32 cellular contexts compared by ENCODE assay signal in the genomic region with DNA sequence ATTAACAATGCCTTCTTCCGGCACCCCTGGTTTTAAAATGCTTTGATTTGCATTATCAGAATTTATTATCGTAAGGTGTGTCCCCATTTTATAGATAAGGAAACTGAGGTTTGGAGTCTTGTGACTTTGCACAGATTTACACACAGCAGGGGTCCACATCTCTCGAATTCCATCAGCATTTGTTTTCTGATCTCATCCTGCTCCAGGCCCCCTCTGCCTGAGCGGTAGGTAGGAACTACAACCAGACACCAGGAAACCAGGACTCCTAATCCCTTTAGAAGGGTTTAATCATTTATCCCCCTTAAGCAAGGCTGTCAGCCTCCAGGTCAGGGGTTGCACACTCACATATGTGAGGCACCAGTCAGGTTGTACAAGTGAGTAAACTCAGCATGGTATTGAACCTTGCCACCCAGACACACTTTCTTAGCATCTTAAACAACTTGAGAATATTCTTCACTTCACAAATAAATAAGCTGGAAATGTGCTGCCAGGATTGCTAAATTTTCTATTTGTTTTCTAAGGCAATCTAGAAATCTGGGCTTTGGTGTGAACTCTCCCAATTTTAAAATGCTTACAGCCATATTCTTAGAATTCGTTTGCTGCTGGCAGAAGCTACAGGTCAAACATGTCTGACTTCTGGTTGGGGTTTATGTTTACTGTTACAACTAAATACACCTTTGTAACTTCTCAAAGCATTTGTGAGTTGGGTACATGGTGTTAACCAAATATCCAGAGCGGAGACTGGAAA. TPM values are rescaled to one million over a fixed set of nuclear protein-coding genes. Genes with fewer than 3 reads are reported as not detected.
DNase-seq lines count a peak whose midpoint lies in the region; TF ChIP-seq lines count a peak whose summit lies in the region.
"Had no signal": no experiment of that assay in that cellular context is flagged by ENCODE, and none has a peak within 500 bp of the region (broad histone marks: within the 10 kb centered on the region; RNA-seq: fewer than 3 reads in every experiment).

No MANE protein-coding gene starts in this region.

- peaks cover 2% of the 10 kb centered on the region; the same call in 1 of the 2 replicates for H3K36me3 ChIP-seq in Caco-2 (ENCODE audit: control insufficient read depth, insufficient read depth, low read length)
- H3K36me3 ChIP-seq in endodermal cell (ENCODE audit: control insufficient read depth, insufficient read depth, low read length), result no peaks in the 10 kb centered on the region
- H3K36me3 ChIP-seq in mesendoderm (ENCODE audit: control insufficient read depth, insufficient read depth, low read length), result no peaks in the 10 kb centered on the region
- H3K36me3 ChIP-seq in tibial nerve, result no peaks in the 10 kb centered on the region
- H3K36me3 ChIP-seq: ascending aorta, left lung, MG63, thoracic aorta, uterus had no signal

- H4K5ac ChIP-seq in mesendoderm (ENCODE audit: low read length), result no peak overlapping the region

- H3K4me1 ChIP-seq in Caco-2 (peaks cover 50% of the 10 kb centered on the region), endodermal cell (ENCODE audit: control insufficient read depth, insufficient read depth, low read length) (peaks cover 7% of the 10 kb centered on the region), mesendoderm (ENCODE audit: control insufficient read depth, low read depth, low read length) (peaks cover 2% of the 10 kb centered on the region), tibial nerve (no peaks in the 10 kb centered on the region)
- H3K4me1 ChIP-seq: ascending aorta, left lung, uterus had no signal

- H3K4me1 Mint-ChIP-seq in Caco-2 (ENCODE audit: low read depth, unreplicated experiment) (peaks cover 32% of the 10 kb centered on the region), endodermal cell (peaks cover 16% of the 10 kb centered on the region)
- H3K4me1 Mint-ChIP-seq: activated B cell treated with CpG ODN at 0.5 μM for 24 hours; activated naive CD8-positive, alpha-beta T cell treated with anti-CD3 and anti-CD28 coated beads, Interleukin-2, amount 10 ng/mL, durations not matched to agents 7 days and 5 days; memory B cell; stimulated activated naive CD8-positive, alpha-beta T cell treated with anti-CD3 and anti-CD28 coated beads, Interleukin-15, amount 100 ng/mL, for 72 hours had no signal

- no peak for TF ChIP-seq POLR2A in erythroblast (IDR thresholded peaks at IDR 0.05; ENCODE audit: low read length)
- TF ChIP-seq POLR2A in tibial nerve (IDR thresholded peaks at IDR 0.05), result no peak

- H3K18ac ChIP-seq in mesendoderm (ENCODE audit: low read length), result no peak overlapping the region

- H3K23ac ChIP-seq in mesendoderm (ENCODE audit: low read length), result no peak overlapping the region

- POLR2A ChIA-PET in Caco-2 (lab: Charles Lee), result no interaction called here

- H3K79me2 ChIP-seq in mesendoderm (ENCODE audit: control insufficient read depth, insufficient read depth, low read length), result no peaks in the 10 kb centered on the region

- DNase-seq in Caco-2 (peak; percentile 50 to 66), HuH-7 (ENCODE audit: low spot score) (peak; percentile 45), endodermal cell (peak; percentile 76), mesendoderm (peak; percentile 94), SW 1271 (lab: John Stamatoyannopoulos, UW) (no peak), erythroblast (lab: John Stamatoyannopoulos, UW) (no peak), tibial nerve (ENCODE audit: low spot score in 2 of 2) (no peak)
- DNase-seq in activated CD8-positive, alpha-beta memory T cell treated with anti-CD3 and anti-CD28 coated beads, Interleukin-2, amount 50 U/mL, for 4 hours, result no peak
- DNase-seq: activated B cell treated with CpG ODN at 0.5 μM for 24 hours; activated CD4-positive, alpha-beta T cell treated with anti-CD3 and anti-CD28 coated beads, Interleukin-2, amount 50 U/mL, for 1 hour; activated gamma-delta T cell treated with Interleukin-2 at 50 U/mL for 16 hours; activated naive CD8-positive, alpha-beta T cell treated with anti-CD3 and anti-CD28 coated beads, Interleukin-2, amount 10 ng/mL, durations not matched to agents 7 days and 5 days; activated T-cell treated with anti-CD3 and anti-CD28 coated beads, Interleukin-2, amount 50 U/mL, for 24 hours; CD4-positive, alpha-beta memory T cell; DMS 273 treated with DMSO at 0.1 percent for 48 hours; effector CD4-positive, alpha-beta T cell; hippocampal formation; left lung; MG63; NCI-H1436; NCI-H2081 treated with DMSO at 0.1 percent for 48 hours; NCI-H226; NCI-H774; RPMI8226; stimulated activated CD4-positive, alpha-beta T cell treated with anti-CD3 and anti-CD28 coated beads, Interleukin-2, amount 100 ng/mL, for 24 hours; stimulated activated naive CD8-positive, alpha-beta T cell treated with anti-CD3 and anti-CD28 coated beads, Interleukin-15, amount 100 ng/mL, for 72 hours; T-cell; uterus had no signal

- H3K4me3 Mint-ChIP-seq in Caco-2 (ENCODE audit: unreplicated experiment), result peak overlapping the region; percentile 27
- H3K4me3 Mint-ChIP-seq in endodermal cell, result no peak overlapping the region
- H3K4me3 Mint-ChIP-seq: activated B cell treated with CpG ODN at 0.5 μM for 24 hours; activated naive CD8-positive, alpha-beta T cell treated with anti-CD3 and anti-CD28 coated beads, Interleukin-2, amount 10 ng/mL, durations not matched to agents 7 days and 5 days; activated T-cell treated with anti-CD3 and anti-CD28 coated beads, Interleukin-2, amount 50 U/mL, for 24 hours; CD4-positive, alpha-beta memory T cell; memory B cell; stimulated activated naive CD8-positive, alpha-beta T cell treated with anti-CD3 and anti-CD28 coated beads, Interleukin-15, amount 100 ng/mL, for 72 hours; T-cell had no signal

- H3K79me1 ChIP-seq in mesendoderm (ENCODE audit: low read length), result no peaks in the 10 kb centered on the region

- H3K4ac ChIP-seq in mesendoderm (ENCODE audit: low read depth, low read length), result no peak overlapping the region

- H3K9ac ChIP-seq in endodermal cell (ENCODE audit: extremely low read depth, low read length, poor library complexity, severe bottlenecking) (no peak overlapping the region), mesendoderm (ENCODE audit: low read length) (no peak overlapping the region)
- H3K9ac ChIP-seq: KMS-11 had no signal

- H3K27me3 Mint-ChIP-seq in Caco-2 (ENCODE audit: insufficient read depth, unreplicated experiment) (no peaks in the 10 kb centered on the region), endodermal cell (ENCODE audit: insufficient read depth) (no peaks in the 10 kb centered on the region)
- H3K27me3 Mint-ChIP-seq: activated B cell treated with CpG ODN at 0.5 μM for 24 hours; activated T-cell treated with anti-CD3 and anti-CD28 coated beads, Interleukin-2, amount 50 U/mL, for 24 hours; CD4-positive, alpha-beta memory T cell; stimulated activated naive CD8-positive, alpha-beta T cell treated with anti-CD3 and anti-CD28 coated beads, Interleukin-15, amount 100 ng/mL, for 72 hours; T-cell had no signal

- H3K36me3 Mint-ChIP-seq in Caco-2 (ENCODE audit: insufficient read depth, unreplicated experiment), result peaks cover 28% of the 10 kb centered on the region
- peaks cover 3% of the 10 kb centered on the region for H3K36me3 Mint-ChIP-seq in endodermal cell (ENCODE audit: low read depth)
- H3K36me3 Mint-ChIP-seq: activated naive CD8-positive, alpha-beta T cell treated with anti-CD3 and anti-CD28 coated beads, Interleukin-2, amount 10 ng/mL, durations not matched to agents 7 days and 5 days; memory B cell had no signal

- intact Hi-C loops in Caco-2 (cut with micrococcal nuclease; ENCODE audit: unreplicated experiment), result no loop called here

- no peak overlapping the region for H4K8ac ChIP-seq in mesendoderm (ENCODE audit: low read depth, low read length)

- 80 to 87% methylated on average over 3 to 6 of the region's 6 CpGs for WGBS in endodermal cell (ENCODE audit: insufficient coverage in 1 of 2, insufficient read length in 1 of 2), 2 experiments
- WGBS in mesendoderm (ENCODE audit: extremely low coverage, insufficient coverage, low lambda C conversion rate), result no CpG with 5 or more reads among the region's 6 CpGs
- WGBS in tibial nerve, 2 donors, result 77 to 83% methylated on average over 6 of the region's 6 CpGs

- H2AK5ac ChIP-seq in mesendoderm (ENCODE audit: low read length), result no peak overlapping the region

- TF ChIP-seq CTCF in Caco-2 (IDR thresholded peaks at IDR 0.05; ENCODE audit: insufficient read depth in 1 of 2, low read depth in 1 of 2, low read length in 1 of 2, severe bottlenecking in 1 of 2, unreplicated experiment in 1 of 2) (no peak), endodermal cell (conservative IDR thresholded peaks at IDR 0.05) (no peak), tibial nerve (IDR thresholded peaks at IDR 0.05) (no peak)

- no peak overlapping the region for H3K56ac ChIP-seq in mesendoderm (ENCODE audit: low read length)

- no TSS peak for BruUV-seq in Caco-2 (replicated peaks; lab: Mats Ljungman, UMichigan)

- CTCF ChIA-PET in Caco-2 (lab: Charles Lee), result no interaction called here

- no peak overlapping the region for H3K4me3 ChIP-seq in Caco-2 (ENCODE audit: low read depth, low read length)
- no peak overlapping the region for H3K4me3 ChIP-seq in endodermal cell (ENCODE audit: low read length)
- no peak overlapping the region for H3K4me3 ChIP-seq in mesendoderm (ENCODE audit: low read length)
- no peak overlapping the region for H3K4me3 ChIP-seq in tibial nerve
- H3K4me3 ChIP-seq: ascending aorta, left lung, MG63, thoracic aorta, uterus had no signal

- no peaks in the 10 kb centered on the region for H3K9me3 ChIP-seq in Caco-2
- H3K9me3 ChIP-seq in endodermal cell (ENCODE audit: control insufficient read depth, low read length), result no peaks in the 10 kb centered on the region
- H3K9me3 ChIP-seq in tibial nerve, result no peaks in the 10 kb centered on the region
- H3K9me3 ChIP-seq: ascending aorta, left lung, MG63, thoracic aorta, uterus had no signal

- H2BK120ac ChIP-seq in mesendoderm (ENCODE audit: low read depth, low read length), result no peak overlapping the region

- H3K27ac Mint-ChIP-seq in Caco-2 (ENCODE audit: unreplicated experiment) (peak overlapping the region; percentile 34), endodermal cell (peak overlapping the region; percentile 80)
- H3K27ac Mint-ChIP-seq: activated B cell treated with CpG ODN at 0.5 μM for 24 hours; activated naive CD8-positive, alpha-beta T cell treated with anti-CD3 and anti-CD28 coated beads, Interleukin-2, amount 10 ng/mL, durations not matched to agents 7 days and 5 days; activated T-cell treated with anti-CD3 and anti-CD28 coated beads, Interleukin-2, amount 50 U/mL, for 24 hours; CD4-positive, alpha-beta memory T cell; memory B cell; stimulated activated naive CD8-positive, alpha-beta T cell treated with anti-CD3 and anti-CD28 coated beads, Interleukin-15, amount 100 ng/mL, for 72 hours; T-cell had no signal

- no peak overlapping the region for H2BK5ac ChIP-seq in mesendoderm (ENCODE audit: low read length)

- no peak overlapping the region for H2BK15ac ChIP-seq in mesendoderm (replicated peaks; ENCODE audit: low read depth)

- H3K27ac ChIP-seq in endodermal cell (ENCODE audit: low read depth, low read length), result no peak overlapping the region
- no peak overlapping the region for H3K27ac ChIP-seq in mesendoderm (ENCODE audit: low read depth, low read length)
- no peak overlapping the region for H3K27ac ChIP-seq in tibial nerve
- H3K27ac ChIP-seq: ascending aorta, KMS-11, left lung, thoracic aorta, uterus had no signal

- H3K27me3 ChIP-seq in Caco-2 (replicated peaks; ENCODE audit: control insufficient read depth, insufficient read depth, low read length) (no peaks in the 10 kb centered on the region), endodermal cell (ENCODE audit: control insufficient read depth, insufficient read depth, low read length, poor library complexity, severe bottlenecking) (no peaks in the 10 kb centered on the region), mesendoderm (ENCODE audit: insufficient read depth, low read length, poor library complexity) (no peaks in the 10 kb centered on the region), tibial nerve (no peaks in the 10 kb centered on the region)
- H3K27me3 ChIP-seq: ascending aorta, left lung, MG63, uterus had no signal

- no peaks in the 10 kb centered on the region for H3K9me3 Mint-ChIP-seq in Caco-2 (ENCODE audit: unreplicated experiment)
- no peaks in the 10 kb centered on the region for H3K9me3 Mint-ChIP-seq in endodermal cell
- H3K9me3 Mint-ChIP-seq: activated B cell treated with CpG ODN at 0.5 μM for 24 hours; activated naive CD8-positive, alpha-beta T cell treated with anti-CD3 and anti-CD28 coated beads, Interleukin-2, amount 10 ng/mL, durations not matched to agents 7 days and 5 days; activated T-cell treated with anti-CD3 and anti-CD28 coated beads, Interleukin-2, amount 50 U/mL, for 24 hours; CD4-positive, alpha-beta memory T cell; memory B cell; stimulated activated naive CD8-positive, alpha-beta T cell treated with anti-CD3 and anti-CD28 coated beads, Interleukin-15, amount 100 ng/mL, for 72 hours; T-cell had no signal

- no peak for TF ChIP-seq EP300 in tibial nerve (IDR thresholded peaks at IDR 0.05)

- no peak overlapping the region for H3K4me2 ChIP-seq in mesendoderm (ENCODE audit: low read length)
- H3K4me2 ChIP-seq: KMS-11 had no signal

RNA-seq across cellular contexts. Expression of a gene that starts 31.7 kb away (rescaled TPM):
- 27.0 and 37.8 TPM in 2 replicates for total RNA-seq in Caco-2 (2022)
- total RNA-seq in endodermal cell, result 10 to 100 TPM; 11.1 TPM
- polyA plus RNA-seq in endodermal cell (2013, experiment 1 of 2), result 32.5 TPM
- polyA plus RNA-seq in endodermal cell (2013, experiment 2 of 2), result 32.2 TPM
- polyA plus RNA-seq in mesendoderm (2013, experiment 1 of 2), result 62.8 TPM
- polyA plus RNA-seq in mesendoderm (2013, experiment 2 of 2), result 61.0 TPM
- total RNA-seq in tibial nerve, result 10 to 100 TPM; 10.4 to 47.4 (median 19.5) TPM

Comparison
In these comparisons a context has a peak if more than half of its experiments do, and no peak if none do; other contexts are left out.
1. DNase-seq: peak in Caco-2 (2 of 2), HuH-7 (single experiment), endodermal cell (single experiment) and mesendoderm (single experiment); none in SW 1271 (0 of 2), erythroblast (0 of 2), tibial nerve (0 of 2) and activated CD8-positive, alpha-beta memory T cell treated with anti-CD3 and anti-CD28 coated beads, Interleukin-2, amount 50 U/mL, for 4 hours (single experiment).